In genomic region chr3:14319654-14320182, GRCh38 we compare ENCODE assay signal across 8 cellular contexts.
DNase-seq lines count a peak whose midpoint lies in the region; ATAC-seq, FAIRE-seq and TF ChIP-seq lines count a peak whose summit lies in the region.

No MANE protein-coding gene starts in this region.

- no peaks in the 10 kb centered on the region for H3K36me3 ChIP-seq in NT2/D1 (ENCODE audit: insufficient read depth, insufficient read length, low read length)
- H3K36me3 ChIP-seq in bronchial epithelial cell (ENCODE audit: control insufficient read depth, insufficient read depth, low read length) = no peaks in the 10 kb centered on the region
- H3K36me3 ChIP-seq in mesenchymal stem cell (ENCODE audit: control insufficient read depth in 1 of 2, insufficient read depth in 2 of 2, low read depth in 1 of 2, low read length in 2 of 2) = no peaks in the 10 kb centered on the region

- H3K4me2 ChIP-seq in mesenchymal stem cell (ENCODE audit: low read length, poor library complexity, severe bottlenecking) = no peak overlapping the region

- H2BK15ac ChIP-seq in mesenchymal stem cell (ENCODE audit: low read depth, poor library complexity, severe bottlenecking) = no peak overlapping the region

- peak overlapping the region; percentile 49 for H2AK5ac ChIP-seq in mesenchymal stem cell (ENCODE audit: low read length, severe bottlenecking)

- H4K8ac ChIP-seq in mesenchymal stem cell (ENCODE audit: low read length) = peak overlapping the region; percentile 99

- H3K14ac ChIP-seq in mesenchymal stem cell (ENCODE audit: low read length in 2 of 2) = no peak overlapping the region

- H3K9me3 ChIP-seq in NT2/D1 (ENCODE audit: insufficient read depth, low read length) = peaks cover 6% of the 10 kb centered on the region; the same call in 1 of the 2 replicates
- peaks cover 7% of the 10 kb centered on the region for H3K9me3 ChIP-seq in mesenchymal stem cell (ENCODE audit: control insufficient read depth, low read length)

- no peak overlapping the region for H2BK120ac ChIP-seq in mesenchymal stem cell (ENCODE audit: low read depth, low read length)

- no peak overlapping the region for H3K27ac ChIP-seq in mesenchymal stem cell (ENCODE audit: low read length, poor library complexity, severe bottlenecking)

- H3K27me3 ChIP-seq in NT2/D1 (ENCODE audit: insufficient read depth, insufficient read length) (no peaks in the 10 kb centered on the region), bronchial epithelial cell (ENCODE audit: control insufficient read depth, insufficient read depth, low read length) (no peaks in the 10 kb centered on the region), mesenchymal stem cell (ENCODE audit: control insufficient read depth in 1 of 2, insufficient read depth in 1 of 2, low read length in 2 of 2) (peaks cover 0 to 43% of the 10 kb centered on the region in 2 experiments)

- WGBS in mesenchymal stem cell = 49% methylated on average over 3 of the region's 3 CpGs

- no peak overlapping the region for H2BK5ac ChIP-seq in mesenchymal stem cell (ENCODE audit: low read depth, low read length, poor library complexity, severe bottlenecking)

- H3K9ac ChIP-seq in NT2/D1 (ENCODE audit: insufficient read length, low read depth) = peak overlapping the region; percentile 47
- no peak overlapping the region for H3K9ac ChIP-seq in mesenchymal stem cell (ENCODE audit: low read length)

- peak overlapping the region; percentile 19 for H4K91ac ChIP-seq in mesenchymal stem cell (ENCODE audit: low read length)

- H3K4me1 ChIP-seq in NT2/D1 (ENCODE audit: insufficient read depth, insufficient read length) (peaks cover 4% of the 10 kb centered on the region), mesenchymal stem cell (ENCODE audit: control insufficient read depth, insufficient read depth, low read depth, low read length) (peaks cover 4% of the 10 kb centered on the region)

- ATAC-seq in GM19023 (IDR thresholded peaks at IDR 0.05; ENCODE audit: unreplicated experiment) = peak; percentile 83
- peak; percentile 95 for ATAC-seq in HG03135 (IDR thresholded peaks at IDR 0.05; ENCODE audit: unreplicated experiment)

- peak; percentile 32 for FAIRE-seq in bronchial epithelial cell (lab: Jason Lieb, UNC)

- no peak overlapping the region for H3K23ac ChIP-seq in mesenchymal stem cell (ENCODE audit: low read length in 2 of 2)

- peak overlapping the region; percentile 39 for H3K4me3 ChIP-seq in NT2/D1 (ENCODE audit: insufficient read length, low read depth)
- H3K4me3 ChIP-seq in bronchial epithelial cell (ENCODE audit: low read depth, low read length) = no peak overlapping the region
- H3K4me3 ChIP-seq in mesenchymal stem cell (ENCODE audit: insufficient read depth in 1 of 2, low read depth in 1 of 2, low read length in 2 of 2) = no peak overlapping the region

- TF ChIP-seq CTCF in bronchial epithelial cell (IDR thresholded peaks at IDR 0.05; ENCODE audit: insufficient read depth, low read length, severe bottlenecking) = no peak

- peak overlapping the region; percentile 41 to 49 for H3K18ac ChIP-seq in mesenchymal stem cell (ENCODE audit: low read depth in 1 of 2, low read length in 2 of 2)

- DNase-seq in DMS 273 (lab: John Stamatoyannopoulos, UW; ENCODE audit: unreplicated experiment) (peak; percentile 75), NT2/D1 (ENCODE audit: low read depth, low spot score) (peak; percentile 86), bronchial epithelial cell (ENCODE audit: low read depth) (peak; percentile 83), mesenchymal stem cell (peak; percentile 87), amniotic stem cell (lab: John Stamatoyannopoulos, UW) (no peak)
- DNase-seq in stimulated activated CD4-positive, alpha-beta T cell treated with anti-CD3 and anti-CD28 coated beads, Interleukin-4, amount 100 ng/mL, for 1 hour = no peak

- H2AFZ ChIP-seq in mesenchymal stem cell (ENCODE audit: low read depth, low read length) = peak overlapping the region; percentile 55

- peak overlapping the region in 1 of 2 experiments; percentile 35 for H2BK12ac ChIP-seq in mesenchymal stem cell (ENCODE audit: low read length in 2 of 2)

- peak overlapping the region; percentile 67 to 73 for H3K4ac ChIP-seq in mesenchymal stem cell (ENCODE audit: low read depth in 1 of 2, low read length in 2 of 2)

- H3K79me1 ChIP-seq in mesenchymal stem cell (replicated peaks; ENCODE audit: low read length, poor library complexity, severe bottlenecking) = no peaks in the 10 kb centered on the region

Comparison
In these comparisons a context has a peak if more than half of its experiments do, and no peak if none do; other contexts are left out.
1. DNase-seq: peak in DMS 273 (single experiment), NT2/D1 (single experiment), bronchial epithelial cell (single experiment) and mesenchymal stem cell (single experiment); none in amniotic stem cell (single experiment) and stimulated activated CD4-positive, alpha-beta T cell treated with anti-CD3 and anti-CD28 coated beads, Interleukin-4, amount 100 ng/mL, for 1 hour (single experiment).